In the genomic region with DNA sequence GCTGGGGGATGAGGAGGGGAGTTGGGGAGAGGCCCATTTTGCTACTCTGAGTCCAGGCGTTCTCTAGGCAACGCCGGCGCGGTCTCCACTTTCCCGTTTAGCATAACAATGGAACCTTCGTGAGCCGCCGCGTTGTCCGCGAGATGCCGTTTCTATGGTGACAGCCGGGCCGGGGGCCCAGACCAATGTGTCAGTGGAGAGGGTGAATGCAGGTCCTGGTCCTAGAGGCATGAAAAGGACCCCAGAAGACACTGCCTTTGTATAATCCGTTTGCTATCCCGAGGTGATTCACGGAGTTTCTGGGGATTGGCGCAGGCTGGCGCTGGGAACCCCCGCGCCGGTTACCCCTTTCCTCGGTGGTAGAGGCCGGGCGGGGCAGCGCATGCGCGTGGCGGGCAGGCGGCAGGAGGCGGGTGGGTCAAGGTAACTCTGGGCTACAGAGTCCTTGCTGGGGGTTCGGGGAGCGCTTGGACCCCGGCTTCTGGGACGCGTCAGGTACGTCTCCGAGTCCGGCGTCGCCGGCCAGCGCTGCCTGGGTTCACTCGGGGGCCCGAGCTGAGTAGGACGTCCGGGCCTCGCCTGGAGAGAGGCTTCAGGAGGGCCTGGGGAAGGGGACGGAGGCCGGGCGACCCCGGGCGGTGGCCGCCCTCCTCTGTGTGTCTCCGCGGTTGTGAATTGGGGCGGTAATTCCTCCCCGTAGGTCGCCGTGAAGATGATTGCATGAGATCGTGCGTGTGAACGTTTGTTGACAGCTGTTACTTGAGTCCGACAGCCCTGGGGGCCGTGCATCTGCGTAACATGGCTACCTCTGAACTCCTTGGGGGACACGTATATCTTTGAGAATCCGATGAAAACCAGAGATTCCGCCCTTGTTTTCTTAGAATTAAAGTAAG, we compare ENCODE assay signal across 8 cellular contexts. TPM values are rescaled to one million over a fixed set of nuclear protein-coding genes. Genes with fewer than 3 reads are reported as not detected.
DNase-seq lines count a peak whose midpoint lies in the region; ATAC-seq and TF ChIP-seq lines count a peak whose summit lies in the region.

A gene (plus strand): TSS at position 383 of the 893 bp plus-strand sequence. CDS start 11,417 bp downstream, outside the sequence.
A gene (minus strand): TSS at position 137 of the 893 bp plus-strand sequence. CDS start 6,224 bp downstream, outside the sequence.

- CTCF ChIA-PET in SK-N-SH (lab: Yijun Ruan, JAX), result interaction anchor here (1.2 kb wide), 1 partner anchor 604 kb away, joined by 4 read pairs; no protein-coding TSS in a partner anchor

- peak within 1 kb of the TSS; percentile 88 to 93 for H3K27ac ChIP-seq in SK-N-SH (ENCODE audit: low read depth in 2 of 2, low read length in 1 of 2)

- peak within 1 kb of the TSS; percentile 86 for H2AFZ ChIP-seq in SK-N-SH (ENCODE audit: low read depth)

- WGBS in SK-N-SH (ENCODE audit: low lambda C conversion rate), result 4% methylated on average over 14 of the region's 70 CpGs

- H3K9me3 ChIP-seq in SK-N-SH, result no peaks in the 10 kb centered on the region

- TF ChIP-seq CTCF in SK-N-SH (IDR thresholded peaks at IDR 0.05), result no peak

- H3K36me3 ChIP-seq in SK-N-SH (replicated peaks in 1 of 2; ENCODE audit: control insufficient read depth in 1 of 2, insufficient read depth in 2 of 2, low read length in 1 of 2), result no peaks in the 10 kb centered on the region

- DNase-seq in GM03348 (ENCODE audit: low spot score), result peak; percentile 98
- peak; percentile 85 for DNase-seq in NCI-H1048 (lab: John Stamatoyannopoulos, UW)
- peak; percentile 93 for DNase-seq in SK-N-SH
- peak; percentile 87 to 92 for DNase-seq in activated naive CD4-positive, alpha-beta T cell treated with anti-CD3 and anti-CD28 coated beads, Interleukin-2, amount 50 U/mL, for 72 hours (ENCODE audit: low spot score in 2 of 2)
- DNase-seq in glomerular endothelial cell (ENCODE audit: extremely low read depth, low read depth, low spot score), result peak; percentile 72
- peak; percentile 54 to 98 (median 91) for DNase-seq in nucleus accumbens (lab: John Stamatoyannopoulos, UW)
- peak; percentile 94 for DNase-seq in superior temporal gyrus (ENCODE audit: extremely low spot score)

- peak within 1 kb of the TSS; percentile 87 for H3K9ac ChIP-seq in SK-N-SH

- no peaks in the 10 kb centered on the region for H3K9me3 Mint-ChIP-seq in activated naive CD4-positive, alpha-beta T cell treated with anti-CD3 and anti-CD28 coated beads, Interleukin-2, amount 50 U/mL, for 72 hours

- no peak for TF ChIP-seq EP300 in SK-N-SH (IDR thresholded peaks at IDR 0.05; ENCODE audit: borderline replicate concordance in 1 of 2, low read depth in 1 of 2, low read length in 1 of 2)

- H3K4me3 ChIP-seq in SK-N-SH (ENCODE audit: low read depth in 2 of 2, low read length in 1 of 2), result peak within 1 kb of the TSS; percentile 72 to 74

- no peaks in the 10 kb centered on the region for H4K20me1 ChIP-seq in SK-N-SH (ENCODE audit: insufficient read depth)

- no peaks in the 10 kb centered on the region for H3K36me3 Mint-ChIP-seq in activated naive CD4-positive, alpha-beta T cell treated with anti-CD3 and anti-CD28 coated beads, Interleukin-2, amount 50 U/mL, for 72 hours

- POLR2A ChIA-PET in SK-N-SH (lab: Yijun Ruan, JAX), result no interaction called here

- H3K4me2 ChIP-seq in SK-N-SH, result peak within 1 kb of the TSS; percentile 81

- TF ChIP-seq RAD21 in SK-N-SH (IDR thresholded peaks at IDR 0.05; ENCODE audit: low read length), result no peak

- H3K79me2 ChIP-seq in SK-N-SH (ENCODE audit: insufficient read depth), result peaks cover 19% of the 10 kb centered on the region

- H3K27me3 ChIP-seq in SK-N-SH (ENCODE audit: insufficient read depth), result no peaks in the 10 kb centered on the region

- peak within 1 kb of the TSS; percentile 98 for H3K27ac Mint-ChIP-seq in activated naive CD4-positive, alpha-beta T cell treated with anti-CD3 and anti-CD28 coated beads, Interleukin-2, amount 50 U/mL, for 72 hours

- peaks cover 0 to 5% of the 10 kb centered on the region in 2 experiments; a peak in 1 of 4 replicates for H3K4me1 ChIP-seq in SK-N-SH (ENCODE audit: control insufficient read depth in 1 of 2, insufficient read depth in 2 of 2, low read depth in 1 of 2, low read length in 1 of 2)

- ATAC-seq in HG02571 (IDR thresholded peaks at IDR 0.05; ENCODE audit: unreplicated experiment), result peak; percentile 64
- ATAC-seq in activated naive CD4-positive, alpha-beta T cell treated with anti-CD3 and anti-CD28 coated beads, Interleukin-2, amount 50 U/mL, for 72 hours, result peak; percentile 85 to 89

- no peaks in the 10 kb centered on the region for H3F3A ChIP-seq in SK-N-SH (replicated peaks; ENCODE audit: insufficient read depth)

- H3K9me2 ChIP-seq in SK-N-SH, result no peaks in the 10 kb centered on the region

TF ChIP-seq in SK-N-SH, 30 proteins besides CTCF, POLR2A, EP300 and RAD21:
- TF ChIP-seq CHD2 (IDR thresholded peaks at IDR 0.05; ENCODE audit: low read length, partially characterized antibody), result peak; percentile 17
- peak; percentile 60; the same call in 1 of the 2 replicates for TF ChIP-seq MXI1 (IDR thresholded peaks at IDR 0.05; ENCODE audit: low read depth, low read length)
- TF ChIP-seq FOSL2 (IDR thresholded peaks at IDR 0.05; ENCODE audit: borderline replicate concordance, low read depth), result no peak
- peak; percentile 78 for TF ChIP-seq NRF1 (IDR thresholded peaks at IDR 0.05; ENCODE audit: low read depth, low read length)

RNA-seq across cellular contexts. Expression of the first gene that starts in this region (rescaled TPM):
- 21.8 and 23.4 TPM in 2 replicates for polyA plus RNA-seq in SK-N-SH (2012; rRNA removed)
- polyA plus RNA-seq in SK-N-SH (2012; cell fraction: cytosol; rRNA removed), result 24.6 and 27.2 TPM in 2 replicates
- polyA plus RNA-seq in SK-N-SH (2012; cell fraction: nucleus; rRNA removed), result 14.2 and 14.9 TPM in 2 replicates
- 10 to 100 TPM in 1 of 2 donors, 1 to 10 TPM in 1; 5.7 to 19.0 TPM for total RNA-seq in activated naive CD4-positive, alpha-beta T cell treated with anti-CD3 and anti-CD28 coated beads, Interleukin-2, amount 50 U/mL, for 72 hours
- total RNA-seq in glomerular endothelial cell, result 23.7 and 28.0 TPM in 2 replicates

RNA-seq across cellular contexts. Expression of the second gene that starts in this region (rescaled TPM):
- 1.2 and 1.9 TPM in 2 replicates for polyA plus RNA-seq in SK-N-SH (2012; rRNA removed)
- 0.45 and 0.54 TPM in 2 replicates for polyA plus RNA-seq in SK-N-SH (2012; cell fraction: cytosol; rRNA removed)
- polyA plus RNA-seq in SK-N-SH (2012; cell fraction: nucleus; rRNA removed), result 5.6 and 10.7 TPM in 2 replicates
- 1 to 10 TPM in 1 of 2 donors, under 1 TPM in 1; 0.37 to 1.2 TPM for total RNA-seq in activated naive CD4-positive, alpha-beta T cell treated with anti-CD3 and anti-CD28 coated beads, Interleukin-2, amount 50 U/mL, for 72 hours
- total RNA-seq in glomerular endothelial cell, result 1.9 and 3.3 TPM in 2 replicates

Comparison
In these comparisons a context has a peak if more than half of its experiments do, and no peak if none do; other contexts are left out.
1. Peak in every context shown above with its lines: DNase-seq, ATAC-seq, H3K4me3 ChIP-seq and H3K27ac ChIP-seq.